8 cellular contexts compared by ENCODE assay signal in the genomic region with DNA sequence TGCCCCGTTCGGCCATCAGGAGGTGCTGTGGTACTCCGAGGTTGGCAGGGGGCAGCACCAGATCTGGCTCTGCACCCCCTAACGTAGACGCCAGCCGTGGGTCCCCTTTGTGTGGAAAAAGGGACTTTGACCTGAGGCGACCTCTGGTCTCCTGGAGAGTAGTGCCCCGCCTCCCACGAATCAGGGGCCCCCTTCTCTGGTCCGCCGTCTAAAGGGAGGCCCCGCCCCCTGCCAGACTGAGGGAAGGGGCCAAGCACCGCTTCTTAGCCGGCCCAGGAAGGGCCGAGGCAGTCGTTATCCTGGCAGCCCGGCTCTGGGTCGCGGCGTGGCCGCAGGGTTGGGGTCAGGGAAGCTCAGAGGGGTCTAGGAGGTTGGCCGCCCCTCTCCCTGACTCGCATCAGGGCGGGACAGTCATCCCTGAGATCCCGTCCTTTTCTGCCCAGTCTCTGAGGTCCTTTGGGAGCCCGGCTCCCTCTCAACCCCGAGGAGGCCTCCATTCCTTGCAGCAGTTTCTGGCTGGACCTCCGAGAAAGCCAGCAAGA. TPM values are rescaled to one million over a fixed set of nuclear protein-coding genes. Genes with fewer than 3 reads are reported as not detected.
DNase-seq lines count a peak whose midpoint lies in the region; ATAC-seq and TF ChIP-seq lines count a peak whose summit lies in the region.

No MANE protein-coding gene starts in this region.

- peaks cover 25% of the 10 kb centered on the region for H3K4me1 ChIP-seq in Panc1 (ENCODE audit: control insufficient read depth, insufficient read depth, low read length)
- peaks cover 55 to 91% (median 84%) of the 10 kb centered on the region in 4 donors for H3K4me1 ChIP-seq in esophagus muscularis mucosa

- peak overlapping the region; percentile 76 for H3K4me3 Mint-ChIP-seq in T-helper 1 cell treated with Interleukin-12 subunit alpha and Interleukin-12 subunit beta and Interleukin-4 antibody, amounts not matched to agents 30 μg/mL and 1 μg/mL, for 36 hours
- peak overlapping the region; percentile 82 for H3K4me3 Mint-ChIP-seq in osteocyte (ENCODE audit: unreplicated experiment)

- H3K27ac Mint-ChIP-seq in T-helper 1 cell treated with Interleukin-12 subunit alpha and Interleukin-12 subunit beta and Interleukin-4 antibody, amounts not matched to agents 30 μg/mL and 1 μg/mL, for 36 hours, result no peak overlapping the region
- peak overlapping the region; percentile 99 for H3K27ac Mint-ChIP-seq in osteocyte (ENCODE audit: unreplicated experiment)

- DNase-seq in T-helper 1 cell (no peak), Panc1 (ENCODE audit: low read depth, low spot score) (no peak), esophagus muscularis mucosa (ENCODE audit: extremely low spot score) (no peak), osteocyte (ENCODE audit: extremely low spot score, unreplicated experiment) (no peak), NCI-H2196 treated with DMSO at 0.1 percent for 48 hours (lab: John Stamatoyannopoulos, UW; ENCODE audit: unreplicated experiment) (no peak), NCI-H748 (lab: John Stamatoyannopoulos, UW; ENCODE audit: unreplicated experiment) (no peak)
- no peak for DNase-seq in activated CD4-positive, alpha-beta T cell treated with anti-CD3 and anti-CD28 coated beads, Interleukin-2, amount 50 U/mL, for 4 hours

- no peaks in the 10 kb centered on the region for H3K9me3 ChIP-seq in Panc1 (ENCODE audit: control insufficient read depth, insufficient read depth, low read depth, low read length)
- H3K9me3 ChIP-seq in esophagus muscularis mucosa, result no peaks in the 10 kb centered on the region

- ATAC-seq in Panc1, result peak; percentile 49

- CTCF ChIA-PET in Panc1 (lab: Charles Lee), result interaction anchor here (0.6 kb wide), 3 partner anchors 28 to 1616 kb away, joined by 3 to 9 read pairs (median 3); no protein-coding TSS in a partner anchor

- no peaks in the 10 kb centered on the region for H3K9me3 Mint-ChIP-seq in T-helper 1 cell treated with Interleukin-12 subunit alpha and Interleukin-12 subunit beta and Interleukin-4 antibody, amounts not matched to agents 30 μg/mL and 1 μg/mL, for 36 hours
- no peaks in the 10 kb centered on the region for H3K9me3 Mint-ChIP-seq in osteocyte (ENCODE audit: unreplicated experiment)

- H3K27ac ChIP-seq in Panc1 (ENCODE audit: low read length) (peak overlapping the region; percentile 92), esophagus muscularis mucosa (replicated peaks in 1 of 4) (peak overlapping the region; percentile 93 to 95 (median 93))

- TF ChIP-seq POLR2A in esophagus muscularis mucosa (IDR thresholded peaks at IDR 0.05; ENCODE audit: low read depth), result no peak

- H3K36me3 ChIP-seq in Panc1 (ENCODE audit: control insufficient read depth, insufficient read depth, low read length), result no peaks in the 10 kb centered on the region; the same call in 1 of the 2 replicates
- H3K36me3 ChIP-seq in esophagus muscularis mucosa, result peaks cover 10 to 56% (median 52%) of the 10 kb centered on the region in 4 donors

- H3K27me3 Mint-ChIP-seq in T-helper 1 cell treated with Interleukin-12 subunit alpha and Interleukin-12 subunit beta and Interleukin-4 antibody, amounts not matched to agents 30 μg/mL and 1 μg/mL, for 36 hours (ENCODE audit: low read depth), result no peaks in the 10 kb centered on the region
- H3K27me3 Mint-ChIP-seq in osteocyte (ENCODE audit: unreplicated experiment), result no peaks in the 10 kb centered on the region

- BruUV-seq in Panc1 (replicated peaks; lab: Mats Ljungman, UMichigan), result no TSS peak

- H3K4me1 Mint-ChIP-seq in T-helper 1 cell treated with Interleukin-12 subunit alpha and Interleukin-12 subunit beta and Interleukin-4 antibody, amounts not matched to agents 30 μg/mL and 1 μg/mL, for 36 hours (ENCODE audit: low read depth), result peaks cover 28% of the 10 kb centered on the region
- peaks cover 29% of the 10 kb centered on the region for H3K4me1 Mint-ChIP-seq in osteocyte (ENCODE audit: unreplicated experiment)

- no peak for TF ChIP-seq EP300 in esophagus muscularis mucosa (IDR thresholded peaks at IDR 0.05)

- H3K36me3 Mint-ChIP-seq in T-helper 1 cell treated with Interleukin-12 subunit alpha and Interleukin-12 subunit beta and Interleukin-4 antibody, amounts not matched to agents 30 μg/mL and 1 μg/mL, for 36 hours (ENCODE audit: low read depth), result peaks cover 2% of the 10 kb centered on the region
- no peaks in the 10 kb centered on the region for H3K36me3 Mint-ChIP-seq in osteocyte (ENCODE audit: unreplicated experiment)

- intact Hi-C loops in Panc1 (cut with micrococcal nuclease; ENCODE audit: unreplicated experiment) (no loop called here), esophagus muscularis mucosa (cut with DNase I) (no loop called here)

- H3K4me3 ChIP-seq in Panc1 (ENCODE audit: low read depth in 2 of 2, low read length in 2 of 2), result peak overlapping the region; percentile 82 to 93
- peak overlapping the region; percentile 72 to 88 (median 84) for H3K4me3 ChIP-seq in esophagus muscularis mucosa

- WGBS in esophagus muscularis mucosa, result 18% methylated on average over 13 of the region's 28 CpGs

- POLR2A ChIA-PET in Panc1 (lab: Charles Lee), result no interaction called here

- in situ Hi-C loops in Panc1 (cut with HindIII; ENCODE audit: low pct_unique_long_range_greater_than_20kb, low sequenced_read_pairs), result no loop called here

- TF ChIP-seq CTCF in Panc1 (IDR thresholded peaks at IDR 0.05) (peak; percentile 78), esophagus muscularis mucosa (IDR thresholded peaks at IDR 0.05) (peak in 2 of 3 experiments; percentile 40 to 64), osteocyte (IDR thresholded peaks at IDR 0.05) (peak; percentile 67)

- H3K27me3 ChIP-seq in Panc1 (ENCODE audit: control insufficient read depth, insufficient read depth, low read length), result no peaks in the 10 kb centered on the region
- no peaks in the 10 kb centered on the region for H3K27me3 ChIP-seq in esophagus muscularis mucosa

RNA-seq across cellular contexts. Expression of a gene that starts 0.6 kb away (rescaled TPM):
- total RNA-seq in Panc1 (2021; ENCODE audit: unreplicated experiment), result 41.5 TPM
- 53.8 TPM for polyA plus RNA-seq in Panc1 (2012; ENCODE audit: insufficient read length)
- 100 to 1,000 TPM in 2 of 4 donors, 10 to 100 TPM in 2; 37.4 to 114 (median 97.2) TPM for total RNA-seq in esophagus muscularis mucosa
- 34.1 and 37.0 TPM in 2 replicates for total RNA-seq in osteocyte

RNA-seq across cellular contexts. Expression of a gene that starts 6.1 kb away (rescaled TPM):
- total RNA-seq in Panc1 (2021; ENCODE audit: unreplicated experiment) (35.3 TPM), esophagus muscularis mucosa (10 to 100 TPM; 18.7 to 40.6 (median 37.5) TPM), osteocyte (16.9 and 18.3 TPM in 2 replicates)
- 60.9 TPM for polyA plus RNA-seq in Panc1 (2012; ENCODE audit: insufficient read length)

RNA-seq across cellular contexts. Expression of a gene that starts 18.5 kb away (rescaled TPM):
- total RNA-seq in Panc1 (2021; ENCODE audit: unreplicated experiment) (0.18 TPM), esophagus muscularis mucosa (10 to 100 TPM in 1 of 4 donors, 1 to 10 TPM in 3; 8.3 to 15.6 (median 9.0) TPM), osteocyte (0.60 and 0.83 TPM in 2 replicates)
- 0.24 TPM for polyA plus RNA-seq in Panc1 (2012; ENCODE audit: insufficient read length)

RNA-seq across cellular contexts. Expression of a gene that starts 18.7 kb away (rescaled TPM):
- total RNA-seq in Panc1 (2021; ENCODE audit: unreplicated experiment) (17.4 TPM), esophagus muscularis mucosa (10 to 100 TPM; 28.7 to 44.2 (median 33.2) TPM), osteocyte (12.8 and 13.7 TPM in 2 replicates)
- polyA plus RNA-seq in Panc1 (2012; ENCODE audit: insufficient read length), result 15.2 TPM

RNA-seq across cellular contexts. Expression of a gene that starts 22.7 kb away (rescaled TPM):
- total RNA-seq in Panc1 (2021; ENCODE audit: unreplicated experiment), result 3.9 TPM
- 3.4 TPM for polyA plus RNA-seq in Panc1 (2012; ENCODE audit: insufficient read length)
- total RNA-seq in esophagus muscularis mucosa, result 1 to 10 TPM; 2.1 to 6.7 (median 3.4) TPM
- 2.3 and 3.0 TPM in 2 replicates for total RNA-seq in osteocyte
